In genomic region chr2:172734711-172735645, GRCh38 we compare ENCODE assay signal across 8 cellular contexts. TPM values are rescaled to one million over a fixed set of nuclear protein-coding genes. Genes with fewer than 3 reads are reported as not detected.
A peak's percentile ranks its signal among the peaks of the same experiment; 100 is the strongest.
DNase-seq lines count a peak whose midpoint lies in the region; ATAC-seq and TF ChIP-seq lines count a peak whose summit lies in the region.

No MANE protein-coding gene starts in this region.

- H4K5ac ChIP-seq in mesendoderm (ENCODE audit: low read length) = no peak overlapping the region

- H3K4me3 ChIP-seq in mesendoderm (ENCODE audit: low read length) (no peak overlapping the region), aorta (ENCODE audit: low read length in 2 of 2) (peak overlapping the region; percentile 46 to 51)

- no peak overlapping the region for H2BK120ac ChIP-seq in mesendoderm (ENCODE audit: low read depth, low read length)

- no peaks in the 10 kb centered on the region for H3K9me3 ChIP-seq in aorta (ENCODE audit: control insufficient read depth, low read length)

- no CpG with 5 or more reads among the region's 30 CpGs for WGBS in mesendoderm (ENCODE audit: extremely low coverage, insufficient coverage, low lambda C conversion rate)
- 32% methylated on average over 25 to 30 of the region's 30 CpGs for WGBS in aorta, 2 donors

- H3K4ac ChIP-seq in mesendoderm (ENCODE audit: low read depth, low read length) = no peak overlapping the region

- no peak overlapping the region for H2BK15ac ChIP-seq in mesendoderm (replicated peaks; ENCODE audit: low read depth)

- H3K56ac ChIP-seq in mesendoderm (ENCODE audit: low read length) = no peak overlapping the region

- H3K23ac ChIP-seq in mesendoderm (ENCODE audit: low read length) = no peak overlapping the region

- no peak for DNase-seq in Right ventricle myocardium inferior (ENCODE audit: missing footprints)
- DNase-seq in cardiac septum (ENCODE audit: low spot score) = no peak
- DNase-seq in mesendoderm = peak; percentile 15
- no peak for DNase-seq in aorta
- DNase-seq in NCI-H1105 (lab: John Stamatoyannopoulos, UW) = no peak
- no peak for DNase-seq in SW 1271 (lab: John Stamatoyannopoulos, UW)

- peaks cover 14% of the 10 kb centered on the region for H3K27me3 Mint-ChIP-seq in brain

- H3K36me3 ChIP-seq in mesendoderm (ENCODE audit: control insufficient read depth, insufficient read depth, low read length) = no peaks in the 10 kb centered on the region
- no peaks in the 10 kb centered on the region for H3K36me3 ChIP-seq in aorta (ENCODE audit: control insufficient read depth in 1 of 2, insufficient read depth in 2 of 2, low read length in 1 of 2)

- H3K27ac Mint-ChIP-seq in brain = peak overlapping the region in 3 of 5 experiments; percentile 19 to 41 (median 33)

- peak overlapping the region; percentile 75 to 84 (median 79) for H3K4me3 Mint-ChIP-seq in brain

- H3K9me3 Mint-ChIP-seq in brain = no peaks in the 10 kb centered on the region

- peak overlapping the region; percentile 14 for H4K8ac ChIP-seq in mesendoderm (ENCODE audit: low read depth, low read length)

- H3K4me1 ChIP-seq in mesendoderm (ENCODE audit: control insufficient read depth, low read depth, low read length) (no peaks in the 10 kb centered on the region), aorta (ENCODE audit: control insufficient read depth in 1 of 2, insufficient read depth in 2 of 2, low read length in 2 of 2) (no peaks in the 10 kb centered on the region)

- H3K18ac ChIP-seq in mesendoderm (ENCODE audit: low read length) = no peak overlapping the region

- no peaks in the 10 kb centered on the region for H3K36me3 Mint-ChIP-seq in brain

- H3K27ac ChIP-seq in mesendoderm (ENCODE audit: low read depth, low read length) = no peak overlapping the region
- H3K27ac ChIP-seq in aorta (ENCODE audit: low read depth in 1 of 2, low read length in 2 of 2) = no peak overlapping the region

- ATAC-seq in Right ventricle myocardium inferior = peak; percentile 55
- no peak for ATAC-seq in aorta (ENCODE audit: low FRiP score)
- no peak for ATAC-seq in GM18873 (IDR thresholded peaks at IDR 0.05; ENCODE audit: low FRiP score, unreplicated experiment)

- intact Hi-C loops in Right ventricle myocardium inferior (cut with DNase I) = no loop called here
- intact Hi-C loops in cardiac septum (cut with DNase I) = no loop called here
- intact Hi-C loops in aorta (cut with DNase I) = no loop called here

- H3K27me3 ChIP-seq in mesendoderm (ENCODE audit: insufficient read depth, low read length, poor library complexity) (peaks cover 15% of the 10 kb centered on the region), aorta (ENCODE audit: control insufficient read depth in 1 of 2, insufficient read depth in 2 of 2, low read length in 1 of 2) (no peaks in the 10 kb centered on the region)

- H2AK5ac ChIP-seq in mesendoderm (ENCODE audit: low read length) = no peak overlapping the region

- no peaks in the 10 kb centered on the region for H3K79me2 ChIP-seq in mesendoderm (ENCODE audit: control insufficient read depth, insufficient read depth, low read length)

- TF ChIP-seq CTCF in brain (conservative IDR thresholded peaks at IDR 0.05) = no peak

- peak overlapping the region; percentile 12 for H3K4me2 ChIP-seq in mesendoderm (ENCODE audit: low read length)

- peaks cover 26% of the 10 kb centered on the region for H3K4me1 Mint-ChIP-seq in brain

- no peak overlapping the region for H3K9ac ChIP-seq in mesendoderm (ENCODE audit: low read length)

- H2BK5ac ChIP-seq in mesendoderm (ENCODE audit: low read length) = no peak overlapping the region

- no peaks in the 10 kb centered on the region for H3K79me1 ChIP-seq in mesendoderm (ENCODE audit: low read length)

RNA-seq across cellular contexts. Expression of gene RAPGEF4, which starts 0.7 kb away (rescaled TPM):
- total RNA-seq in Right ventricle myocardium inferior (9.0 TPM), cardiac septum (12.6 TPM), aorta (10 to 100 TPM in 1 of 2 donors, 1 to 10 TPM in 1; 6.7 to 22.8 TPM)
- polyA plus RNA-seq in brain (ENCODE audit: insufficient read depth, low read depth, low replicate concordance) (18.3 TPM), aorta (1 to 10 TPM in 1 of 2 donors, under 1 TPM in 1; 0.46 to 1.0 TPM)
- 0.87 TPM for polyA plus RNA-seq in mesendoderm (2013, experiment 1 of 2)
- 0.71 TPM for polyA plus RNA-seq in mesendoderm (2013, experiment 2 of 2)
